In genomic region chr4:8200302-8200975, GRCh38 we compare ENCODE assay signal across 8 cellular contexts. TPM values are rescaled to one million over a fixed set of nuclear protein-coding genes. Genes with fewer than 3 reads are reported as not detected.
DNase-seq lines count a peak whose midpoint lies in the region; ATAC-seq, FAIRE-seq and TF ChIP-seq lines count a peak whose summit lies in the region.

No MANE protein-coding gene starts in this region.

- H3K36me3 ChIP-seq in HepG2 (replicated peaks in 1 of 2; ENCODE audit: control insufficient read depth in 1 of 2, insufficient read depth in 2 of 2, low read length in 2 of 2) = peaks cover 1 to 2% of the 10 kb centered on the region in 2 experiments; a peak in 3 of 5 replicates
- H3K36me3 ChIP-seq in thoracic aorta = no peaks in the 10 kb centered on the region

- TF ChIP-seq EP300 in A549 (IDR thresholded peaks at IDR 0.05) (no peak), Ishikawa (IDR thresholded peaks at IDR 0.05; ENCODE audit: borderline replicate concordance) (no peak), HepG2 (IDR thresholded peaks at IDR 0.05; ENCODE audit: low read depth in 2 of 2, low read length in 2 of 2) (no peak), HepG2 (CRISPR knock-in tag; IDR thresholded peaks at IDR 0.05; ENCODE audit: borderline replicate concordance) (no peak)

- peaks cover 20% of the 10 kb centered on the region; the same call in 1 of the 2 replicates for H4K20me1 ChIP-seq in HepG2 (ENCODE audit: insufficient read depth, low read length)

- DNase-seq in A549 (ENCODE audit: low read depth in 1 of 2, low spot score in 1 of 2) (no peak), HepG2 (ENCODE audit: low spot score) (no peak), thoracic aorta (ENCODE audit: low spot score) (no peak), RCC 7860 (ENCODE audit: low spot score) (no peak), NCI-H1930 (lab: John Stamatoyannopoulos, UW) (no peak)
- DNase-seq in activated naive CD8-positive, alpha-beta T cell treated with anti-CD3 and anti-CD28 coated beads, Interleukin-2, amount 10 ng/mL, durations not matched to agents 7 days and 5 days = no peak

- POLR2A ChIA-PET in A549 (lab: Yijun Ruan, JAX) (no interaction called here), HepG2 (lab: Yijun Ruan, JAX) (interaction anchor here (1.8 to 2.6 kb wide), 2 partner anchors 24 to 26 kb away, joined by 8 to 11 read pairs; no protein-coding TSS in a partner anchor)
- POLR2A ChIA-PET in activated naive CD8-positive, alpha-beta T cell treated with anti-CD3 and anti-CD28 coated beads, Interleukin-2, amount 10 ng/mL, durations not matched to agents 7 days and 5 days (lab: Charles Lee) = no interaction called here

- H3K27me3 Mint-ChIP-seq in activated naive CD8-positive, alpha-beta T cell treated with anti-CD3 and anti-CD28 coated beads, Interleukin-2, amount 10 ng/mL, durations not matched to agents 7 days and 5 days = no peaks in the 10 kb centered on the region

- FAIRE-seq in A549 (lab: Jason Lieb, UNC) = no peak
- no peak for FAIRE-seq in HepG2 (lab: Jason Lieb, UNC)
- FAIRE-seq in RCC 7860 (lab: Jason Lieb, UNC) = no peak

- H3K4me1 ChIP-seq in A549 (peaks cover 27% of the 10 kb centered on the region), HepG2 (ENCODE audit: insufficient read depth, low read length) (peaks cover 73% of the 10 kb centered on the region), thoracic aorta (ENCODE audit: control insufficient read depth in 1 of 2, low read depth in 2 of 2) (peaks cover 7 to 42% of the 10 kb centered on the region in 2 donors)

- WGBS in A549 (ENCODE audit: missing lambda C conversion rate) = 55% methylated on average over 12 of the region's 30 CpGs
- WGBS in HepG2 (ENCODE audit: low lambda C conversion rate) = 4% methylated on average over 17 of the region's 30 CpGs

- TF ChIP-seq POLR2A in A549 (IDR thresholded peaks at IDR 0.05; ENCODE audit: low read length) (no peak), HepG2 (IDR thresholded peaks at IDR 0.05; ENCODE audit: insufficient read depth in 1 of 2, low read depth in 2 of 2, low read length in 2 of 2) (no peak)

- peak overlapping the region; percentile 92 for H3K9ac ChIP-seq in HepG2 (ENCODE audit: insufficient read depth, low read depth, low read length)

- in situ Hi-C loops in HepG2 (cut with HindIII; ENCODE audit: extremely low pct_ligation_motif_present, low pct_unique_long_range_greater_than_20kb) = no loop called here

- H3K79me2 ChIP-seq in HepG2 (ENCODE audit: insufficient read depth, low read length) = peaks cover 56% of the 10 kb centered on the region

- H3K27ac ChIP-seq in A549 = peak overlapping the region; percentile 87 to 95
- H3K27ac ChIP-seq in HepG2 (ENCODE audit: extremely low read length, insufficient read depth, low read length) = peak overlapping the region; percentile 66
- H3K27ac ChIP-seq in thoracic aorta = peak overlapping the region in 1 of 2 donors; percentile 60

- TF ChIP-seq RAD21 in A549 (conservative IDR thresholded peaks at IDR 0.05 in 1 of 2, IDR thresholded peaks at IDR 0.05 in 1 of 2) (no peak), Ishikawa (IDR thresholded peaks at IDR 0.05; ENCODE audit: low read depth) (no peak), HepG2 (CRISPR knock-in tag; IDR thresholded peaks at IDR 0.05) (no peak)

- CTCF ChIA-PET in A549 (lab: Yijun Ruan, JAX) (interaction anchor here (10.8 kb wide), 1 partner anchor 22 kb away, joined by 122 read pairs; no protein-coding TSS in a partner anchor), HepG2 (lab: Yijun Ruan, JAX; ENCODE audit: low intra/inter-chr PET ratio, low total read pairs) (no interaction called here)

- H3K27me3 ChIP-seq in HepG2 (ENCODE audit: control insufficient read depth in 1 of 2, insufficient read depth in 2 of 2, low read length in 2 of 2) = peaks cover 0 to 22% of the 10 kb centered on the region in 2 experiments; a peak in 3 of 5 replicates
- H3K27me3 ChIP-seq in thoracic aorta (replicated peaks; ENCODE audit: insufficient read depth) = no peaks in the 10 kb centered on the region

- H3K9me3 ChIP-seq in A549 (no peaks in the 10 kb centered on the region), HepG2 (ENCODE audit: low read length) (no peaks in the 10 kb centered on the region), thoracic aorta (no peaks in the 10 kb centered on the region)

- no peak overlapping the region for H2AFZ ChIP-seq in HepG2 (ENCODE audit: low read length)

- H3K9me3 Mint-ChIP-seq in activated naive CD8-positive, alpha-beta T cell treated with anti-CD3 and anti-CD28 coated beads, Interleukin-2, amount 10 ng/mL, durations not matched to agents 7 days and 5 days = no peaks in the 10 kb centered on the region

- H3K27ac Mint-ChIP-seq in activated naive CD8-positive, alpha-beta T cell treated with anti-CD3 and anti-CD28 coated beads, Interleukin-2, amount 10 ng/mL, durations not matched to agents 7 days and 5 days = peak overlapping the region; percentile 93

- H3K4me1 Mint-ChIP-seq in activated naive CD8-positive, alpha-beta T cell treated with anti-CD3 and anti-CD28 coated beads, Interleukin-2, amount 10 ng/mL, durations not matched to agents 7 days and 5 days = peaks cover 19% of the 10 kb centered on the region

- no peaks in the 10 kb centered on the region for H3K36me3 Mint-ChIP-seq in activated naive CD8-positive, alpha-beta T cell treated with anti-CD3 and anti-CD28 coated beads, Interleukin-2, amount 10 ng/mL, durations not matched to agents 7 days and 5 days

- TF ChIP-seq CTCF in A549 (IDR thresholded peaks at IDR 0.05) (no peak), HepG2 (CRISPR knock-in tag; IDR thresholded peaks at IDR 0.05) (peak; percentile 22), thoracic aorta (IDR thresholded peaks at IDR 0.05) (no peak)

- peak overlapping the region; percentile 91 for H3K4me3 Mint-ChIP-seq in activated naive CD8-positive, alpha-beta T cell treated with anti-CD3 and anti-CD28 coated beads, Interleukin-2, amount 10 ng/mL, durations not matched to agents 7 days and 5 days

- H3K4me2 ChIP-seq in A549 = peak overlapping the region; percentile 83
- H3K4me2 ChIP-seq in HepG2 (ENCODE audit: low read depth, low read length) = peak overlapping the region; percentile 88

- peak overlapping the region; percentile 50 for H3K4me3 ChIP-seq in A549
- peak overlapping the region; percentile 73 to 88 (median 85) for H3K4me3 ChIP-seq in HepG2 (replicated peaks in 1 of 3; ENCODE audit: insufficient read depth in 1 of 3, low read depth in 2 of 3, low read length in 3 of 3)
- peak overlapping the region; percentile 70 for H3K4me3 ChIP-seq in thoracic aorta

- ATAC-seq in A549 (peak in 1 of 2 experiments; percentile 12; a peak in 3 of 6 replicates), HepG2 (peak; percentile 4; the same call in 1 of the 3 replicates), thoracic aorta (ENCODE audit: insufficient number of reproducible peaks, low FRiP score, low read depth) (no peak), HG03196 (IDR thresholded peaks at IDR 0.05; ENCODE audit: unreplicated experiment) (no peak)
- ATAC-seq in activated naive CD8-positive, alpha-beta T cell treated with anti-CD3 and anti-CD28 coated beads, Interleukin-2, amount 10 ng/mL, durations not matched to agents 7 days and 5 days (ENCODE audit: low read depth) = no peak

- BruUV-seq in HepG2 (replicated peaks; lab: Mats Ljungman, UMichigan) = TSS peak; percentile 75

- intact Hi-C loops in HepG2 (cut with micrococcal nuclease; ENCODE audit: unreplicated experiment) = no loop called here

RNA-seq across cellular contexts. Expression of gene SH3TC1, which starts 1.3 kb away (rescaled TPM):
- polyA plus RNA-seq in A549 (2011; rRNA removed) (2.8 and 3.3 TPM in 2 replicates), A549 (2017; fragmentation: RNase III; extraction: RNeasy Plus Mini Kit Qiagen cat#74134 plus additional on column Dnase treatment) (5.4 to 8.1 TPM (median 7.4 TPM) in 3 replicates), HepG2 (2011; rRNA removed) (21.8 and 27.0 TPM in 2 replicates)
- 5.0 and 6.4 TPM in 2 replicates for polyA plus RNA-seq in A549 (2012; cell fraction: cytosol; rRNA removed)
- polyA plus RNA-seq in A549 (2012; cell fraction: nucleus; rRNA removed) = 22.6 and 31.5 TPM in 2 replicates
- polyA minus RNA-seq in A549 (2011; rRNA and poly(A)+ RNA removed) = 6.0 and 8.6 TPM in 2 replicates
- 10 to 100 TPM; 14.8 to 15.7 TPM for total RNA-seq in activated naive CD8-positive, alpha-beta T cell treated with anti-CD3 and anti-CD28 coated beads, Interleukin-2, amount 10 ng/mL, durations not matched to agents 7 days and 5 days
- total RNA-seq in HepG2 (2016; rRNA removed; fragmentation: Illumina TruSeq; extraction: Trizol) (10.1 and 14.9 TPM in 2 replicates), thoracic aorta (10 to 100 TPM; 63.2 to 68.6 TPM)
- total RNA-seq in HepG2 (2016; cell fraction: cytosol; rRNA removed; fragmentation: Illumina TruSeq; extraction: Trizol; ENCODE audit: low read depth) = 1.8 and 3.0 TPM in 2 replicates
- 7.9 and 17.3 TPM in 2 replicates for total RNA-seq in HepG2 (2016; cell fraction: insoluble cytoplasmic fraction; rRNA removed; fragmentation: Illumina TruSeq; extraction: Trizol)
- 5.6 and 6.2 TPM in 2 replicates for total RNA-seq in HepG2 (2016; cell fraction: membrane; rRNA removed; fragmentation: Illumina TruSeq; extraction: Trizol)
- total RNA-seq in HepG2 (2016; cell fraction: nucleus; rRNA removed; fragmentation: Illumina TruSeq; extraction: Trizol) = 22.7 and 23.6 TPM in 2 replicates
- 12.1 and 19.8 TPM in 2 replicates for polyA plus RNA-seq in HepG2 (2011; cell fraction: cytosol; rRNA removed)
- polyA plus RNA-seq in HepG2 (2011; cell fraction: nucleus; rRNA removed) = 113 and 146 TPM in 2 replicates
- 12.2 and 22.6 TPM in 2 replicates for polyA plus RNA-seq in HepG2 (2012)
- 1.3 and 1.5 TPM in 2 replicates for polyA plus RNA-seq in HepG2 (2016; cell fraction: cytosol; fragmentation: Illumina TruSeq; extraction: Trizol; ENCODE audit: low read depth)
- polyA plus RNA-seq in HepG2 (2016; cell fraction: insoluble cytoplasmic fraction; fragmentation: Illumina TruSeq; extraction: Trizol; ENCODE audit: low read depth) = 6.1 and 6.6 TPM in 2 replicates
- polyA plus RNA-seq in HepG2 (2016; cell fraction: membrane; fragmentation: Illumina TruSeq; extraction: Trizol; ENCODE audit: low read depth) = 2.1 and 2.8 TPM in 2 replicates
- 26.5 and 29.7 TPM in 2 replicates for polyA plus RNA-seq in HepG2 (2016; cell fraction: nucleus; fragmentation: Illumina TruSeq; extraction: Trizol; ENCODE audit: insufficient read depth, low read depth)
- 12.4 and 67.5 TPM in 2 replicates for polyA minus RNA-seq in HepG2 (2011; rRNA and poly(A)+ RNA removed; ENCODE audit: low replicate concordance)
- 18.2 and 19.5 TPM in 2 replicates for polyA minus RNA-seq in HepG2 (2011; cell fraction: cytosol; rRNA and poly(A)+ RNA removed)
- polyA minus RNA-seq in HepG2 (2011; cell fraction: nucleus; rRNA and poly(A)+ RNA removed) = 76.5 and 77.0 TPM in 2 replicates

RNA-seq across cellular contexts. Expression of gene ABLIM2, which starts 41.8 kb away (rescaled TPM):
- polyA plus RNA-seq in A549 (2011; rRNA removed) = 0.21 and 0.37 TPM in 2 replicates
- polyA plus RNA-seq in A549 (2012; cell fraction: cytosol; rRNA removed) = 0.19 and 0.46 TPM in 2 replicates
- 0.34 TPM in 2 replicates for polyA plus RNA-seq in A549 (2012; cell fraction: nucleus; rRNA removed)
- polyA plus RNA-seq in A549 (2017; fragmentation: RNase III; extraction: RNeasy Plus Mini Kit Qiagen cat#74134 plus additional on column Dnase treatment) = 0.31 to 0.40 TPM (median 0.32 TPM) in 3 replicates
- polyA minus RNA-seq in A549 (2011; rRNA and poly(A)+ RNA removed) = 0.12 and 0.68 TPM in 2 replicates
- total RNA-seq in activated naive CD8-positive, alpha-beta T cell treated with anti-CD3 and anti-CD28 coated beads, Interleukin-2, amount 10 ng/mL, durations not matched to agents 7 days and 5 days = 1 to 10 TPM; 1.7 to 2.5 TPM
- total RNA-seq in HepG2 (2016; rRNA removed; fragmentation: Illumina TruSeq; extraction: Trizol) = 0.18 and 0.20 TPM in 2 replicates
- not detected in 2 replicates for total RNA-seq in HepG2 (2016; cell fraction: cytosol; rRNA removed; fragmentation: Illumina TruSeq; extraction: Trizol; ENCODE audit: low read depth)
- not detected in 2 replicates for total RNA-seq in HepG2 (2016; cell fraction: insoluble cytoplasmic fraction; rRNA removed; fragmentation: Illumina TruSeq; extraction: Trizol)
- not detected in 2 replicates for total RNA-seq in HepG2 (2016; cell fraction: membrane; rRNA removed; fragmentation: Illumina TruSeq; extraction: Trizol)
- not detected in 2 replicates for total RNA-seq in HepG2 (2016; cell fraction: nucleus; rRNA removed; fragmentation: Illumina TruSeq; extraction: Trizol)
- 0.37 and 0.42 TPM in 2 replicates for polyA plus RNA-seq in HepG2 (2011; rRNA removed)
- polyA plus RNA-seq in HepG2 (2011; cell fraction: cytosol; rRNA removed) = 0.35 and 0.46 TPM in 2 replicates
- polyA plus RNA-seq in HepG2 (2011; cell fraction: nucleus; rRNA removed) = 0.33 and 0.34 TPM in 2 replicates
- polyA plus RNA-seq in HepG2 (2012) = 0.15 and 0.24 TPM in 2 replicates
- polyA plus RNA-seq in HepG2 (2016; cell fraction: cytosol; fragmentation: Illumina TruSeq; extraction: Trizol; ENCODE audit: low read depth) = not detected in 2 replicates
- not detected in 2 replicates for polyA plus RNA-seq in HepG2 (2016; cell fraction: insoluble cytoplasmic fraction; fragmentation: Illumina TruSeq; extraction: Trizol; ENCODE audit: low read depth)
- 0.11 TPM in 1 of 2 replicates, not detected in the other for polyA plus RNA-seq in HepG2 (2016; cell fraction: membrane; fragmentation: Illumina TruSeq; extraction: Trizol; ENCODE audit: low read depth)
- polyA plus RNA-seq in HepG2 (2016; cell fraction: nucleus; fragmentation: Illumina TruSeq; extraction: Trizol; ENCODE audit: insufficient read depth, low read depth) = not detected in 2 replicates
- 2.2 and 7.6 TPM in 2 replicates for polyA minus RNA-seq in HepG2 (2011; rRNA and poly(A)+ RNA removed; ENCODE audit: low replicate concordance)
- polyA minus RNA-seq in HepG2 (2011; cell fraction: cytosol; rRNA and poly(A)+ RNA removed) = 0.49 TPM in 1 of 2 replicates, not detected in the other
- polyA minus RNA-seq in HepG2 (2011; cell fraction: nucleus; rRNA and poly(A)+ RNA removed) = 0.12 and 0.52 TPM in 2 replicates
- 10 to 100 TPM; 25.6 to 28.6 TPM for total RNA-seq in thoracic aorta

Comparison
In these comparisons a context has a peak if more than half of its experiments do, and no peak if none do; other contexts are left out.
1. RNA of gene ABLIM2, which starts 41.8 kb away (total RNA-seq): 25.6 to 28.6 TPM in thoracic aorta; 1.7 to 2.5 TPM in activated naive CD8-positive, alpha-beta T cell treated with anti-CD3 and anti-CD28 coated beads, Interleukin-2, amount 10 ng/mL, durations not matched to agents 7 days and 5 days and 0.18 to 0.20 TPM in HepG2; every median in the first group is over 4 times any median in the second.
2. Of the 38 proteins assayed by ChIP-seq in both HepG2 and A549: peak only in HepG2: CEBPB, CTCF, ESRRA, MAX and MYC; only in A549: none; in both: USF2; in neither: 31; mixed calls (peak in some experiments, not most) for 1.
3. Peak in every context shown above with its lines, with median percentiles within 50 percentile points of each other: H3K4me3 ChIP-seq.